12 cellular contexts compared by ENCODE assay signal in the genomic region with DNA sequence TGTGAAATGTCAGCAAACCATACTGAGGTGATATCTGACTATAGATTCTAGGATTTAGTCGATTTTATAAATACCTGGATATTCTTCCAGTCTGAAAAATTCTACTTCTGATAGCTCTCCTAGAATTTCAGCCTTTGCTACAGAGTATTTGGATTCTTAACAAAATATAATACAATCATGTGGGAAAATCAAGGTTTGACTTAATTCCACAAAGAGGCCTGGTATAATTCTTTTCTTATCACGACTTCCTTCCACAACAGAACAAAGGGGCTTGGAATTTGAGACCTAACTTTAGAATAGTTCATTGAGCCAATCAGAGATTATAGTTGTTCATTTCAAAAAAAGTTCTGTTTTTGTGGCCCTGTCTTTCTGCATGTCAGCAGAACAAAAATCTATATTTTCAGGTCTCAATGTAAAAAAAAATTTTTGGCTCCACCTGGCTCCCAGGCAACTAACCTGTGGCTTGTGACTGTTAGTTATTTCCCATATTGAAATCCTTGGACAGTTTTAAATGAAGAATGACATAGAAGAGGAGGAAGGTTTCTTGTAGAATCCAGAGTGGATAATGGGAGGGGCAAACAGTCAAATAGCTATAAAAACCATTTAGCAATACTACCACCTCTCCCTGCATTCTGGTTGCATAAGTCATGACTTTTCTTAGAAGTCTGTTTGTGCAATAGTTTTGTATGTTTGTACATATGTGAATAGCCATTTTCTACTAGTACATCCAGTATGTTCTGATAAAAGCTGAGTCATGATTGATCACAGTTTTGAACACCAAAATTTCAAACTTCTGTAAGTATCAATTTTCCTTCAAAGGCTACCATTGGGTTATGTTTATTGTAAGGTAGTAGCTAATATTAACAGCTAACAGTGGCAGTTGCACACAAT. TPM values are rescaled to one million over a fixed set of nuclear protein-coding genes. Genes with fewer than 3 reads are reported as not detected.
A peak's percentile ranks its signal among the peaks of the same experiment; 100 is the strongest.
DNase-seq lines count a peak whose midpoint lies in the region; ATAC-seq, FAIRE-seq and TF ChIP-seq lines count a peak whose summit lies in the region.
"Had no signal": no experiment of that assay in that cellular context is flagged by ENCODE, and none has a peak within 500 bp of the region (broad histone marks: within the 10 kb centered on the region; RNA-seq: fewer than 3 reads in every experiment).

No MANE protein-coding gene starts in this region.

- H3K4me3 ChIP-seq in HL-60 (replicated peaks; ENCODE audit: insufficient read depth, low read length) (no peak overlapping the region), fibroblast of pulmonary artery (replicated peaks; ENCODE audit: low read depth, low read length) (peak overlapping the region; percentile 71), stomach (peak overlapping the region in 2 of 4 donors; percentile 40 to 55)

- ATAC-seq in activated naive CD4-positive, alpha-beta T cell treated with anti-CD3 and anti-CD28 coated beads, Interleukin-2, amount 50 U/mL, for 72 hours, result no peak
- ATAC-seq: activated T-cell treated with anti-CD3 and anti-CD28 coated beads, Interleukin-2, amount 50 U/mL, for 4 hours had no signal

- no peak overlapping the region for H3K27ac Mint-ChIP-seq in activated naive CD4-positive, alpha-beta T cell treated with anti-CD3 and anti-CD28 coated beads, Interleukin-2, amount 50 U/mL, for 72 hours
- H3K27ac Mint-ChIP-seq: IgD-negative memory B cell; stimulated activated naive CD8-positive, alpha-beta T cell treated with anti-CD3 and anti-CD28 coated beads, Interleukin-15, Interleukin-2, amounts not matched to agents 100 ng/mL and 50 ng/mL, for 24 hours had no signal

- H3K4me1 ChIP-seq in stomach, result peaks cover 40 to 79% (median 61%) of the 10 kb centered on the region in 4 donors

- H3K9me3 Mint-ChIP-seq in activated naive CD4-positive, alpha-beta T cell treated with anti-CD3 and anti-CD28 coated beads, Interleukin-2, amount 50 U/mL, for 72 hours, result no peaks in the 10 kb centered on the region
- H3K9me3 Mint-ChIP-seq: activated T-cell treated with anti-CD3 and anti-CD28 coated beads, Interleukin-2, amount 50 U/mL, for 4 hours; IgD-negative memory B cell; stimulated activated naive CD8-positive, alpha-beta T cell treated with anti-CD3 and anti-CD28 coated beads, Interleukin-15, Interleukin-2, amounts not matched to agents 100 ng/mL and 50 ng/mL, for 24 hours had no signal

- intact Hi-C loops in stomach (cut with DNase I; ENCODE audit: low total_unique reads), result no loop called here

- TF ChIP-seq EP300 in stomach (IDR thresholded peaks at IDR 0.05), result no peak

- DNase-seq in HL-60 (ENCODE audit: low read depth in 1 of 2, low spot score in 1 of 2) (peak; percentile 14 to 30), SKM-1 (lab: John Stamatoyannopoulos, UW; ENCODE audit: unreplicated experiment) (peak; percentile 52), fibroblast of pulmonary artery (ENCODE audit: low read depth) (peak; percentile 92), stomach (no peak), cerebellum (ENCODE audit: low spot score) (no peak), GM12892 (ENCODE audit: insufficient read length) (no peak)
- DNase-seq in activated naive CD4-positive, alpha-beta T cell treated with anti-CD3 and anti-CD28 coated beads, Interleukin-2, amount 50 U/mL, for 72 hours (ENCODE audit: low spot score in 2 of 2), result no peak
- no peak for DNase-seq in stimulated activated CD8-positive, alpha-beta memory T cell treated with anti-CD3 and anti-CD28 coated beads, Interleukin-4, amount 100 ng/mL, for 48 hours
- DNase-seq: activated T-cell treated with anti-CD3 and anti-CD28 coated beads, Interleukin-2, amount 50 U/mL, for 4 hours; NCI-H524 treated with DMSO at 0.1 percent for 48 hours had no signal

- no peaks in the 10 kb centered on the region for H3K36me3 Mint-ChIP-seq in activated naive CD4-positive, alpha-beta T cell treated with anti-CD3 and anti-CD28 coated beads, Interleukin-2, amount 50 U/mL, for 72 hours

- H3K36me3 ChIP-seq in stomach, result peaks cover 0 to 28% (median 13%) of the 10 kb centered on the region in 4 donors

- H3K27me3 ChIP-seq in HL-60 (ENCODE audit: insufficient read depth, poor library complexity, severe bottlenecking) (no peaks in the 10 kb centered on the region), stomach (no peaks in the 10 kb centered on the region)

- no peaks in the 10 kb centered on the region for H3K9me3 ChIP-seq in stomach

- WGBS in stomach, 5 donors, result 12 to 44% (median 32%) methylated on average over 2 of the region's 2 CpGs

- TF ChIP-seq POLR2A in stomach (IDR thresholded peaks at IDR 0.05), result no peak
- TF ChIP-seq POLR2A in GM12892 (IDR thresholded peaks at IDR 0.05; ENCODE audit: low read depth, low read length), result no peak

- no peak for FAIRE-seq in GM12892 (lab: Jason Lieb, UNC)

- TF ChIP-seq CTCF in HL-60 (IDR thresholded peaks at IDR 0.05; ENCODE audit: insufficient read depth, low read length), result no peak
- TF ChIP-seq CTCF in fibroblast of pulmonary artery (IDR thresholded peaks at IDR 0.05; ENCODE audit: low read length, missing control alignments), result no peak
- no peak for TF ChIP-seq CTCF in stomach (IDR thresholded peaks at IDR 0.05)

- H3K27ac ChIP-seq in HL-60 (replicated peaks) (no peak overlapping the region), stomach (peak overlapping the region in 4 of 5 donors; percentile 55 to 93 (median 74))

RNA-seq across cellular contexts. Expression of a gene that starts 4.0 kb away (rescaled TPM):
- total RNA-seq in stomach, result 100 to 1,000 TPM in 2 of 5 donors, 10 to 100 TPM in 3; 29.8 to 468 (median 57.6) TPM
- 100 to 1,000 TPM in 1 of 3 donors, 10 to 100 TPM in 2; 82.8 to 160 (median 97.2) TPM for polyA plus RNA-seq in stomach
- total RNA-seq in cerebellum, result 22.4 TPM
- not detected for polyA plus RNA-seq in GM12892 (2012; ENCODE audit: missing spikeins)
- total RNA-seq in activated naive CD4-positive, alpha-beta T cell treated with anti-CD3 and anti-CD28 coated beads, Interleukin-2, amount 50 U/mL, for 72 hours, result not detected
- polyA plus RNA-seq: IgD-negative memory B cell had no signal

RNA-seq across cellular contexts. Expression of a gene that starts 40.0 kb away (rescaled TPM):
- total RNA-seq in stomach (10 to 100 TPM in 1 of 5 donors, 1 to 10 TPM in 3, not detected in 1; 1.8 to 26.1 (median 5.6) TPM), cerebellum (8.3 TPM)
- 1 to 10 TPM in 1 of 3 donors, under 1 TPM in 2; 0.45 to 1.2 (median 0.87) TPM for polyA plus RNA-seq in stomach
- polyA plus RNA-seq in GM12892 (2012; ENCODE audit: missing spikeins), result not detected
- total RNA-seq in activated naive CD4-positive, alpha-beta T cell treated with anti-CD3 and anti-CD28 coated beads, Interleukin-2, amount 50 U/mL, for 72 hours, result not detected
- total RNA-seq: activated T-cell treated with anti-CD3 and anti-CD28 coated beads, Interleukin-2, amount 50 U/mL, for 4 hours had no signal
- polyA plus RNA-seq: IgD-negative memory B cell had no signal

Comparison
In these comparisons a context has a peak if more than half of its experiments do, and no peak if none do; other contexts are left out.
1. DNase-seq: peak in HL-60 (2 of 2), SKM-1 (single experiment) and fibroblast of pulmonary artery (single experiment); none in stomach (single experiment), cerebellum (single experiment), GM12892 (single experiment), activated naive CD4-positive, alpha-beta T cell treated with anti-CD3 and anti-CD28 coated beads, Interleukin-2, amount 50 U/mL, for 72 hours (0 of 2) and stimulated activated CD8-positive, alpha-beta memory T cell treated with anti-CD3 and anti-CD28 coated beads, Interleukin-4, amount 100 ng/mL, for 48 hours (single experiment).
2. RNA of a gene that starts 4.0 kb away (total RNA-seq): 29.8 to 468 TPM in stomach and 22.4 TPM in cerebellum (single experiment); not detected in activated naive CD4-positive, alpha-beta T cell treated with anti-CD3 and anti-CD28 coated beads, Interleukin-2, amount 50 U/mL, for 72 hours; every median in the first group is over 10 times any median in the second.